14 cellular contexts compared by ENCODE assay signal in genomic region chr2:204183608-204184007, GRCh38.
"Had no signal": no experiment of that assay in that cellular context is flagged by ENCODE, and none has a peak within 500 bp of the region (broad histone marks: within the 10 kb centered on the region; RNA-seq: fewer than 3 reads in every experiment).

No MANE protein-coding gene starts in this region.

- DNase-seq: activated CD4-positive, alpha-beta T cell treated with anti-CD3 and anti-CD28 coated beads, Interleukin-2, amount 50 U/mL, for 4 hours; activated CD4-positive, CD25-positive, alpha-beta regulatory T cell treated with anti-CD3 and anti-CD28 coated beads, Interleukin-2, amount 50 U/mL, for 72 hours; activated effector memory CD4-positive, alpha-beta T cell treated with anti-CD3 and anti-CD28 coated beads, Interleukin-2, amount 50 U/mL, for 16 hours; activated naive CD4-positive, alpha-beta T cell treated with anti-CD3 and anti-CD28 coated beads, Interleukin-2, amount 50 U/mL, for 16 hours; activated T-cell treated with anti-CD3 and anti-CD28 coated beads, Interleukin-2, amount 50 U/mL, for 72 hours; effector CD8-positive, alpha-beta T cell; esophagus squamous epithelium; left colon; midbrain; occipital lobe; stimulated activated CD4-positive, alpha-beta T cell treated with anti-CD3 and anti-CD28 coated beads, Interleukin-2, amount 100 ng/mL, for 24 hours; stimulated activated naive CD4-positive, alpha-beta T cell treated with Interleukin-2 at 50 U/mL for 16 hours; T1000 had no signal

- H3K4me3 Mint-ChIP-seq: activated T-cell treated with anti-CD3 and anti-CD28 coated beads, Interleukin-2, amount 50 U/mL, for 72 hours; dendritic cell treated with granulocyte-macrophage colony-stimulating factor and Interleukin-4, amounts not matched to agents 40 ng/mL and 50 ng/mL, for 4 days had no signal

- H3K9me3 Mint-ChIP-seq: dendritic cell treated with granulocyte-macrophage colony-stimulating factor and Interleukin-4, amounts not matched to agents 40 ng/mL and 50 ng/mL, for 4 days had no signal

- H3K27ac Mint-ChIP-seq: activated T-cell treated with anti-CD3 and anti-CD28 coated beads, Interleukin-2, amount 50 U/mL, for 72 hours; dendritic cell treated with granulocyte-macrophage colony-stimulating factor and Interleukin-4, amounts not matched to agents 40 ng/mL and 50 ng/mL, for 4 days had no signal
